Comparison of ENCODE assay signal across 2 cellular contexts in genomic region chr7:77727527-77727926, GRCh38.
TF ChIP-seq lines count a peak whose summit lies in the region.

No MANE protein-coding gene starts in this region.

TF ChIP-seq in SK-N-SH treated with all-trans-retinoic acid at 6 μM for 48 hours, 23 proteins besides CTCF, POLR2A, EP300 and RAD21 (continued from another document):
- TF ChIP-seq CREB5 (CRISPR knock-in tag; IDR thresholded peaks at IDR 0.05; ENCODE audit: low read depth) (no peak), ISL1 (CRISPR knock-in tag; IDR thresholded peaks at IDR 0.05) (no peak), OSR1 (CRISPR knock-in tag; IDR thresholded peaks at IDR 0.05) (no peak), PATZ1 (CRISPR knock-in tag; IDR thresholded peaks at IDR 0.05; ENCODE audit: borderline replicate concordance) (no peak), RARB (CRISPR knock-in tag; IDR thresholded peaks at IDR 0.05) (no peak), ZFP30 (CRISPR knock-in tag; IDR thresholded peaks at IDR 0.05) (no peak), ARNTL (CRISPR knock-in tag; IDR thresholded peaks at IDR 0.05; ENCODE audit: borderline replicate concordance, low read depth) (no peak)

TF ChIP-seq in HepG2, 621 proteins besides CTCF, POLR2A, EP300 and RAD21 (continued from another document):
- no peak for TF ChIP-seq USF2 (IDR thresholded peaks at IDR 0.05; ENCODE audit: low read depth, low read length)
- no peak for TF ChIP-seq USF2 (CRISPR knock-in tag; IDR thresholded peaks at IDR 0.05; ENCODE audit: borderline replicate concordance)
- TF ChIP-seq JUND (CRISPR knock-in tag; IDR thresholded peaks at IDR 0.05) = no peak
- TF ChIP-seq REPIN1 (CRISPR knock-in tag; IDR thresholded peaks at IDR 0.05; ENCODE audit: borderline replicate concordance, low read depth) = no peak
- no peak for TF ChIP-seq NR2F6 (IDR thresholded peaks at IDR 0.05)
- TF ChIP-seq NR2F6 (CRISPR knock-in tag; IDR thresholded peaks at IDR 0.05) = no peak
- no peak for TF ChIP-seq ATF7 (IDR thresholded peaks at IDR 0.05)
- TF ChIP-seq ATF7 (CRISPR knock-in tag; IDR thresholded peaks at IDR 0.05) = no peak
- no peak for TF ChIP-seq ZNF709 (CRISPR knock-in tag; IDR thresholded peaks at IDR 0.05)
